29 cellular contexts compared by ENCODE assay signal in genomic region chr2:230166557-230167170, GRCh38. TPM values are rescaled to one million over a fixed set of nuclear protein-coding genes. Genes with fewer than 3 reads are reported as not detected.
"Had no signal": no experiment of that assay in that cellular context is flagged by ENCODE, and none has a peak within 500 bp of the region (broad histone marks: within the 10 kb centered on the region; RNA-seq: fewer than 3 reads in every experiment).

No MANE protein-coding gene starts in this region.

- H3K4me3 Mint-ChIP-seq: activated B cell treated with CpG ODN at 0.5 μM for 24 hours; activated CD4-positive, alpha-beta memory T cell treated with anti-CD3 and anti-CD28 coated beads for 36 hours; activated naive CD4-positive, alpha-beta T cell treated with anti-CD3 and anti-CD28 coated beads, Interleukin-2, amount 10 ng/mL, durations not matched to agents 7 days and 5 days; activated naive CD8-positive, alpha-beta T cell; activated T-cell treated with anti-CD3 and anti-CD28 coated beads, Interleukin-2, amount 50 U/mL, for 4 hours; activated T-helper 1 cell treated with anti-CD3 and anti-CD28 coated beads, Interleukin-12 subunit alpha, Interleukin-12 subunit beta, Interleukin-2, Interleukin-4 antibody, amounts not matched to agents 30 ng/mL and 10 ng/mL and 1 ng/mL, durations not matched to agents 14 hours and 24 hours and 36 hours; T-helper 1 cell treated with Interleukin-12 subunit alpha and Interleukin-12 subunit beta and Interleukin-4 antibody, amounts not matched to agents 30 μg/mL and 1 μg/mL, for 36 hours; T-helper 2 cell treated with Interferon-gamma antibody and Interleukin-4, amounts not matched to agents 5 μg/mL and 100 μg/mL, for 36 hours had no signal

- H3K4me1 ChIP-seq: ascending aorta had no signal

- H3K9me3 Mint-ChIP-seq: activated CD4-positive, alpha-beta memory T cell treated with anti-CD3 and anti-CD28 coated beads for 36 hours; activated naive CD4-positive, alpha-beta T cell treated with anti-CD3 and anti-CD28 coated beads, Interleukin-2, amount 10 ng/mL, durations not matched to agents 7 days and 5 days; activated T-cell treated with anti-CD3 and anti-CD28 coated beads, Interleukin-2, amount 50 U/mL, for 4 hours; activated T-helper 1 cell treated with anti-CD3 and anti-CD28 coated beads, Interleukin-12 subunit alpha, Interleukin-12 subunit beta, Interleukin-2, Interleukin-4 antibody, amounts not matched to agents 30 ng/mL and 10 ng/mL and 1 ng/mL, durations not matched to agents 14 hours and 24 hours and 36 hours; T-helper 1 cell treated with Interleukin-12 subunit alpha and Interleukin-12 subunit beta and Interleukin-4 antibody, amounts not matched to agents 30 μg/mL and 1 μg/mL, for 36 hours; T-helper 2 cell treated with Interferon-gamma antibody and Interleukin-4, amounts not matched to agents 5 μg/mL and 100 μg/mL, for 36 hours had no signal

- H3K36me3 ChIP-seq: cardiac muscle cell had no signal

- ATAC-seq: activated T-cell treated with anti-CD3 and anti-CD28 coated beads, Interleukin-2, amount 50 U/mL, for 4 hours; PC-3 had no signal

- DNase-seq: activated B cell treated with CpG ODN at 0.5 μM for 24 hours; activated CD4-positive, alpha-beta memory T cell treated with anti-CD3 and anti-CD28 coated beads for 36 hours; activated CD4-positive, alpha-beta T cell treated with anti-CD3 and anti-CD28 coated beads for 4 hours; activated CD4-positive, alpha-beta T cell treated with anti-CD3 and anti-CD28 coated beads, Interleukin-2, amount 50 U/mL, for 1 hour; activated CD4-positive, CD25-positive, alpha-beta regulatory T cell treated with anti-CD3 and anti-CD28 coated beads, Interleukin-2, amount 50 U/mL, for 72 hours; activated CD8-positive, alpha-beta memory T cell treated with anti-CD3 and anti-CD28 coated beads, Interleukin-2, amount 50 U/mL, for 4 hours; activated effector memory CD4-positive, alpha-beta T cell treated with Interleukin-2 at 50 U/mL for 16 hours; activated naive CD4-positive, alpha-beta T cell treated with anti-CD3 and anti-CD28 coated beads, Interleukin-2, amount 10 ng/mL, durations not matched to agents 7 days and 5 days; activated T-cell treated with anti-CD3 and anti-CD28 coated beads for 4 hours; activated T-cell treated with anti-CD3 and anti-CD28 coated beads, Interleukin-2, amount 50 U/mL, for 4 hours; amygdala; MV-4-11; NCI-H1092; NCI-H1436 treated with DMSO at 0.1 percent for 48 hours; NCI-H1694 treated with DMSO at 0.1 percent for 48 hours; NCI-H2029; NCI-H345; NCI-H524 treated with DMSO at 0.1 percent for 48 hours; PC-3; Peyer's patch; RPMI8226; SHP77 treated with DMSO at 0.1 percent for 48 hours had no signal

- H3K9me3 ChIP-seq: ascending aorta, Peyer's patch had no signal

- H3K4me3 ChIP-seq: ascending aorta, cardiac muscle cell, Peyer's patch had no signal

- H3K27me3 Mint-ChIP-seq: activated B cell treated with CpG ODN at 0.5 μM for 24 hours; activated CD4-positive, alpha-beta memory T cell treated with anti-CD3 and anti-CD28 coated beads for 36 hours; activated naive CD4-positive, alpha-beta T cell treated with anti-CD3 and anti-CD28 coated beads, Interleukin-2, amount 10 ng/mL, durations not matched to agents 7 days and 5 days; activated naive CD8-positive, alpha-beta T cell had no signal

- H3K27me3 ChIP-seq: ascending aorta, cardiac muscle cell, Peyer's patch had no signal

- H3K27ac Mint-ChIP-seq: activated CD4-positive, alpha-beta memory T cell treated with anti-CD3 and anti-CD28 coated beads for 36 hours; activated naive CD4-positive, alpha-beta T cell treated with anti-CD3 and anti-CD28 coated beads, Interleukin-2, amount 10 ng/mL, durations not matched to agents 7 days and 5 days; activated naive CD8-positive, alpha-beta T cell; activated T-helper 1 cell treated with anti-CD3 and anti-CD28 coated beads, Interleukin-12 subunit alpha, Interleukin-12 subunit beta, Interleukin-2, Interleukin-4 antibody, amounts not matched to agents 30 ng/mL and 10 ng/mL and 1 ng/mL, durations not matched to agents 14 hours and 24 hours and 36 hours; T-helper 1 cell treated with Interleukin-12 subunit alpha and Interleukin-12 subunit beta and Interleukin-4 antibody, amounts not matched to agents 30 μg/mL and 1 μg/mL, for 36 hours; T-helper 2 cell treated with Interferon-gamma antibody and Interleukin-4, amounts not matched to agents 5 μg/mL and 100 μg/mL, for 36 hours had no signal

- H3K27ac ChIP-seq: ascending aorta, cardiac muscle cell, Peyer's patch, VCaP had no signal

RNA-seq across cellular contexts. Expression of gene SP140, which starts 58.9 kb away (rescaled TPM):
- total RNA-seq: PC-3 had no signal
